Comparison of ENCODE assay signal across 9 cellular contexts in the genomic region with DNA sequence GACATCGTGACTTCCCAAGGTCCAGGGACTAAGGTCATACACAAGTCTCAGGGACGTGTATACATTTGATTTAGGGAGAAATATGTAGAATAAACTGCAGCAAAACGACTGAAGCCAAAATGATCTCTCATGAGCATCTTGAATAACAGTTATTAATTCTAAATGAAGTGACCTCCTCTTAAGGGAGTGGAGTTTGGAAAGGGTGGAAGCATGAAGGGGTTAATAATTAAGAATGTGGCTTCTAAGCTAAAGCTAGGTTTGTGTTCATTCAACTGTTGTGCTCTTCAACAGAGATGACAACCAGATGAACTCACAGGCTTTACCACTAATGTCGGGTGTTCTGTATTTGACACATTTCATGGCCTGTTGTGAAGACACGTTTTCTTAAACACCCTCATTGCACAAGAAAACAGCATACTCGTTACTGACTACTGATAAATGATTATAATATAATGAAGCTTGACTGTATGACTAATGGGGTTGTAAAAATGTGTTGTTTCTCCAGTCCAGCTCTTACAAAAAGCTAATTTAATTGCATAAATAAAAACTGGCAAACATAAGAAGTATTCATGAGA. TPM values are rescaled to one million over a fixed set of nuclear protein-coding genes. Genes with fewer than 3 reads are reported as not detected.
DNase-seq lines count a peak whose midpoint lies in the region; ATAC-seq, FAIRE-seq and TF ChIP-seq lines count a peak whose summit lies in the region.
"Had no signal": no experiment of that assay in that cellular context is flagged by ENCODE, and none has a peak within 500 bp of the region (broad histone marks: within the 10 kb centered on the region; RNA-seq: fewer than 3 reads in every experiment).

No MANE protein-coding gene starts in this region.

- no peaks in the 10 kb centered on the region for H4K20me1 ChIP-seq in endothelial cell of umbilical vein (replicated peaks; ENCODE audit: control insufficient read depth, extremely low read depth, insufficient read depth, low read length)

- H3K9me3 Mint-ChIP-seq in Caco-2 (ENCODE audit: unreplicated experiment) (no peaks in the 10 kb centered on the region), nephron progenitor cell (no peaks in the 10 kb centered on the region)

- no peaks in the 10 kb centered on the region for H3K9me1 ChIP-seq in endothelial cell of umbilical vein (replicated peaks; ENCODE audit: control insufficient read depth, extremely low read depth, insufficient read depth, low read length)

- intact Hi-C loops in Caco-2 (cut with micrococcal nuclease; ENCODE audit: unreplicated experiment): no loop called here
- intact Hi-C loops in endothelial cell of umbilical vein (cut with micrococcal nuclease): no loop called here

- no peaks in the 10 kb centered on the region for H3K79me2 ChIP-seq in endothelial cell of umbilical vein (ENCODE audit: control insufficient read depth, insufficient read depth, low read length)

- H3K4me1 ChIP-seq in Caco-2 (peaks cover 15% of the 10 kb centered on the region), endothelial cell of umbilical vein (ENCODE audit: control insufficient read depth, extremely low read depth, insufficient read depth, low read length) (no peaks in the 10 kb centered on the region)

- H3K27ac ChIP-seq in endothelial cell of umbilical vein (ENCODE audit: insufficient read depth, low read depth, low read length): no peak overlapping the region

- H3K9ac ChIP-seq in endothelial cell of umbilical vein (replicated peaks; ENCODE audit: extremely low read depth, insufficient read depth, low read length): no peak overlapping the region

- H3K4me2 ChIP-seq in endothelial cell of umbilical vein (ENCODE audit: insufficient read depth, low read length): no peak overlapping the region

- H3K9me3 ChIP-seq in Caco-2 (no peaks in the 10 kb centered on the region), endothelial cell of umbilical vein (replicated peaks; ENCODE audit: control insufficient read depth, insufficient read depth, low read length) (no peaks in the 10 kb centered on the region)

- CTCF ChIA-PET in Caco-2 (lab: Charles Lee) (interaction anchor here (1.0 to 1.4 kb wide), 2 partner anchors 64 to 73 kb away, joined by 3 to 5 read pairs; no protein-coding TSS in a partner anchor), endothelial cell of umbilical vein (lab: Charles Lee) (no interaction called here)

- peak overlapping the region; percentile 65 for H3K4me3 Mint-ChIP-seq in Caco-2 (ENCODE audit: unreplicated experiment)
- peak overlapping the region; percentile 85 for H3K4me3 Mint-ChIP-seq in nephron progenitor cell

- BruUV-seq in Caco-2 (replicated peaks; lab: Mats Ljungman, UMichigan) (TSS peak; percentile 22), endothelial cell of umbilical vein (replicated peaks; lab: Mats Ljungman, UMichigan) (no TSS peak)

- DNase-seq in Caco-2 (no peak), NCI-H69 (lab: John Stamatoyannopoulos, UW) (peak; percentile 49), endothelial cell of umbilical vein (ENCODE audit: low read depth, low spot score) (no peak), nephron progenitor cell (no peak)
- DNase-seq in NK-92 treated with Interleukin-12 subunit alpha and Interleukin-12 subunit beta, amount 100 ng/mL, for 24 hours (lab: John Stamatoyannopoulos, UW): no peak
- no peak for DNase-seq in effector CD4-positive, alpha-beta T cell
- DNase-seq: RPMI8226 had no signal

- H3K27me3 ChIP-seq in Caco-2 (replicated peaks; ENCODE audit: control insufficient read depth, insufficient read depth, low read length) (no peaks in the 10 kb centered on the region; the same call in 1 of the 2 replicates), endothelial cell of umbilical vein (ENCODE audit: control insufficient read depth in 2 of 2, insufficient read depth in 2 of 2, low read length in 2 of 2) (peaks cover 36 to 64% of the 10 kb centered on the region in 2 experiments)

- H3K36me3 Mint-ChIP-seq in Caco-2 (ENCODE audit: insufficient read depth, unreplicated experiment) (no peaks in the 10 kb centered on the region), nephron progenitor cell (ENCODE audit: low read depth) (no peaks in the 10 kb centered on the region)

- no peak for FAIRE-seq in endothelial cell of umbilical vein (lab: Jason Lieb, UNC)

- H3K27me3 Mint-ChIP-seq in Caco-2 (ENCODE audit: insufficient read depth, unreplicated experiment) (peaks cover 12% of the 10 kb centered on the region), nephron progenitor cell (ENCODE audit: low read depth, poor library complexity) (peaks cover 67% of the 10 kb centered on the region)

- H3K36me3 ChIP-seq in Caco-2 (ENCODE audit: control insufficient read depth, insufficient read depth, low read length) (no peaks in the 10 kb centered on the region), endothelial cell of umbilical vein (ENCODE audit: control insufficient read depth in 2 of 2, extremely low read depth in 1 of 2, insufficient read depth in 2 of 2, low read length in 2 of 2) (no peaks in the 10 kb centered on the region)

- ATAC-seq in HG02981 (IDR thresholded peaks at IDR 0.05; ENCODE audit: unreplicated experiment) (no peak), HG03108 (IDR thresholded peaks at IDR 0.05; ENCODE audit: unreplicated experiment) (no peak)

- no peak overlapping the region for H2AFZ ChIP-seq in endothelial cell of umbilical vein (ENCODE audit: low read depth, low read length)

- no peak for TF ChIP-seq POLR2A in endothelial cell of umbilical vein (IDR thresholded peaks at IDR 0.05; ENCODE audit: low read depth, low read length)

- H3K4me3 ChIP-seq in Caco-2 (ENCODE audit: low read depth, low read length) (no peak overlapping the region), endothelial cell of umbilical vein (replicated peaks in 1 of 3; ENCODE audit: insufficient read depth in 1 of 3, low read depth in 1 of 3, low read length in 3 of 3) (no peak overlapping the region)

- H3K4me1 Mint-ChIP-seq in Caco-2 (ENCODE audit: low read depth, unreplicated experiment) (no peaks in the 10 kb centered on the region), nephron progenitor cell (peaks cover 30% of the 10 kb centered on the region)

- dilution Hi-C loops in endothelial cell of umbilical vein (cut with MboI; ENCODE audit: extremely low pct_ligation_motif_present, low sequenced_read_pairs): no loop called here

- H3K27ac Mint-ChIP-seq in Caco-2 (ENCODE audit: unreplicated experiment): no peak overlapping the region
- no peak overlapping the region for H3K27ac Mint-ChIP-seq in nephron progenitor cell

- TF ChIP-seq CTCF in Caco-2 (IDR thresholded peaks at IDR 0.05; ENCODE audit: insufficient read depth in 1 of 2, low read depth in 1 of 2, low read length in 1 of 2, severe bottlenecking in 1 of 2, unreplicated experiment in 1 of 2) (no peak), endothelial cell of umbilical vein (IDR thresholded peaks at IDR 0.05; ENCODE audit: extremely low read depth in 1 of 2, insufficient read depth in 1 of 2, low read depth in 1 of 2, low read length in 2 of 2) (no peak), nephron progenitor cell (IDR thresholded peaks at IDR 0.05) (no peak)

- POLR2A ChIA-PET in Caco-2 (lab: Charles Lee): interaction anchor here (0.6 to 1.0 kb wide), 2 partner anchors 58 to 97 kb away, joined by 3 to 4 read pairs; no protein-coding TSS in a partner anchor
- POLR2A ChIA-PET in endothelial cell of umbilical vein (lab: Charles Lee): no interaction called here

TF ChIP-seq in endothelial cell of umbilical vein, 7 proteins besides CTCF, POLR2A, EP300 and RAD21:
- no peak for TF ChIP-seq MYC (IDR thresholded peaks at IDR 0.05; ENCODE audit: low read depth, low read length)
- TF ChIP-seq EZH2 (IDR thresholded peaks at IDR 0.05; ENCODE audit: borderline replicate concordance, low read depth, low read length, severe bottlenecking): peak; percentile 48

RNA-seq across cellular contexts. Expression of gene PPP1R14C, which starts 1.5 kb away (rescaled TPM):
- total RNA-seq in Caco-2 (2022) (2.4 and 2.5 TPM in 2 replicates), endothelial cell of umbilical vein (not detected in 2 replicates)
- polyA plus RNA-seq in endothelial cell of umbilical vein: not detected in 2 replicates
- not detected in 2 replicates for polyA plus RNA-seq in endothelial cell of umbilical vein (2011; cell fraction: cytosol; rRNA removed)
- not detected in 2 replicates for polyA plus RNA-seq in endothelial cell of umbilical vein (2011; cell fraction: nucleus; rRNA removed)
- not detected in 2 replicates for polyA plus RNA-seq in endothelial cell of umbilical vein (2012)
- polyA minus RNA-seq in endothelial cell of umbilical vein: 0.11 TPM in 1 of 2 replicates, not detected in the other
- not detected for polyA minus RNA-seq in endothelial cell of umbilical vein (2011; cell fraction: cytosol; rRNA and poly(A)+ RNA removed)
- not detected in 2 replicates for polyA minus RNA-seq in endothelial cell of umbilical vein (2011; cell fraction: nucleus; rRNA and poly(A)+ RNA removed)
